Comparison of ENCODE assay signal across 8 cellular contexts in genomic region chr14:45135659-45136314, GRCh38. TPM values are rescaled to one million over a fixed set of nuclear protein-coding genes. Genes with fewer than 3 reads are reported as not detected.
A peak's percentile ranks its signal among the peaks of the same experiment; 100 is the strongest.
DNase-seq lines count a peak whose midpoint lies in the region; ATAC-seq and TF ChIP-seq lines count a peak whose summit lies in the region.

Gene FANCM (plus strand): TSS chr14:45135930. CDS start chr14:45136032, 102 bp downstream.

- DNase-seq in ACHN (peak; percentile 97), NCI-H345 (lab: John Stamatoyannopoulos, UW) (peak; percentile 98), activated B cell treated with CpG ODN at 0.5 μM for 24 hours (peak; percentile 60), immature natural killer cell (peak; percentile 88 to 91 (median 90)), spleen (peak; percentile 91)
- DNase-seq in central memory CD4-positive, alpha-beta T cell = peak; percentile 89

- in situ Hi-C loops in ACHN (cut with HindIII; ENCODE audit: low pct_ligation_motif_present, low pct_unique_long_range_greater_than_20kb, low sequenced_read_pairs) = no loop called here

- CTCF ChIA-PET in activated B cell treated with CpG ODN at 0.5 μM for 24 hours (lab: Charles Lee) = interaction anchor here (0.7 kb wide), 1 partner anchor 105 kb away, joined by 3 read pairs; no protein-coding TSS in a partner anchor

- no peaks in the 10 kb centered on the region for H3K36me3 ChIP-seq in spleen

- TF ChIP-seq POLR2A in spleen (IDR thresholded peaks at IDR 0.05) = no peak

- WGBS in spleen, 5 donors = 0 to 1% (median 0%) methylated on average over 19 to 44 of the region's 44 CpGs

- TF ChIP-seq CTCF in activated B cell treated with CpG ODN at 0.5 μM for 24 hours (IDR thresholded peaks at IDR 0.05) = no peak
- TF ChIP-seq CTCF in spleen (IDR thresholded peaks at IDR 0.05 in 8 of 11, conservative IDR thresholded peaks at IDR 0.05 in 3 of 11) = peak in 5 of 11 experiments; percentile 21 to 51 (median 38)

- no peaks in the 10 kb centered on the region for H3K9me3 ChIP-seq in spleen

- no peaks in the 10 kb centered on the region for H3K27me3 ChIP-seq in spleen (replicated peaks in 1 of 7)

- no peaks in the 10 kb centered on the region for H3K9me3 Mint-ChIP-seq in activated B cell treated with CpG ODN at 0.5 μM for 24 hours
- H3K9me3 Mint-ChIP-seq in immature natural killer cell = no peaks in the 10 kb centered on the region

- peaks cover 13% of the 10 kb centered on the region for H3K36me3 Mint-ChIP-seq in activated B cell treated with CpG ODN at 0.5 μM for 24 hours (ENCODE audit: low read depth)
- H3K36me3 Mint-ChIP-seq in immature natural killer cell = peaks cover 0 to 6% (median 0%) of the 10 kb centered on the region in 3 donors

- H3K4me1 ChIP-seq in spleen = peaks cover 24 to 67% (median 44%) of the 10 kb centered on the region in 6 donors

- peak within 1 kb of the TSS; percentile 89 to 94 (median 92) for H3K27ac ChIP-seq in spleen

- H3K27me3 Mint-ChIP-seq in activated B cell treated with CpG ODN at 0.5 μM for 24 hours = no peaks in the 10 kb centered on the region
- peaks cover 6 to 10% (median 6%) of the 10 kb centered on the region in 3 donors for H3K27me3 Mint-ChIP-seq in immature natural killer cell (ENCODE audit: low read depth in 3 of 3)

- ATAC-seq in GM18873 (IDR thresholded peaks at IDR 0.05; ENCODE audit: low FRiP score, unreplicated experiment) = peak; percentile 47
- ATAC-seq in HG03196 (IDR thresholded peaks at IDR 0.05; ENCODE audit: unreplicated experiment) = peak; percentile 41
- peak; percentile 45 for ATAC-seq in activated B cell treated with CpG ODN at 0.5 μM for 24 hours (ENCODE audit: low read depth)

- H3K4me1 Mint-ChIP-seq in activated B cell treated with CpG ODN at 0.5 μM for 24 hours (peaks cover 44% of the 10 kb centered on the region), immature natural killer cell (peaks cover 43 to 55% of the 10 kb centered on the region in 2 donors)

- intact Hi-C loops in activated B cell treated with CpG ODN at 0.5 μM for 24 hours (cut with micrococcal nuclease) (no loop called here), spleen (cut with DNase I; ENCODE audit: low total_unique reads) (no loop called here)

- H3K4me3 Mint-ChIP-seq in activated B cell treated with CpG ODN at 0.5 μM for 24 hours (peak within 1 kb of the TSS; percentile 97), immature natural killer cell (peak within 1 kb of the TSS; percentile 95 to 99 (median 96))

- H3K27ac Mint-ChIP-seq in activated B cell treated with CpG ODN at 0.5 μM for 24 hours (peak within 1 kb of the TSS; percentile 99), immature natural killer cell (peak within 1 kb of the TSS; percentile 95 to 98 (median 96))

- peak within 1 kb of the TSS; percentile 51 to 98 (median 92) for H3K4me3 ChIP-seq in spleen

- POLR2A ChIA-PET in activated B cell treated with CpG ODN at 0.5 μM for 24 hours (lab: Charles Lee) = interaction anchor here (1.2 to 4.3 kb wide), 5 partner anchors 51 to 239 kb away, joined by 4 to 36 read pairs (median 17); partner anchors contain the start of genes KLHL28, MIS18BP1, PRPF39 and TOGARAM1

RNA-seq across cellular contexts. Expression of gene FANCM, which starts in this region (rescaled TPM):
- total RNA-seq in activated B cell treated with CpG ODN at 0.5 μM for 24 hours (9.0 and 13.4 TPM in 2 replicates), spleen (10 to 100 TPM in 5 of 7 donors, 1 to 10 TPM in 2; 6.8 to 23.8 (median 11.6) TPM)
- polyA plus RNA-seq in immature natural killer cell (1 to 10 TPM; 1.9 to 6.9 (median 3.2) TPM), spleen (1 to 10 TPM; 3.1 to 5.6 (median 3.8) TPM)

Comparison
In these comparisons a context has a peak if more than half of its experiments do, and no peak if none do; other contexts are left out.
1. Peak in every context shown above with its lines: DNase-seq, ATAC-seq, H3K4me3 ChIP-seq and H3K27ac ChIP-seq.